In genomic region chr14:95268350-95268749, GRCh38 we compare ENCODE assay signal across 18 cellular contexts. TPM values are rescaled to one million over a fixed set of nuclear protein-coding genes. Genes with fewer than 3 reads are reported as not detected.
DNase-seq lines count a peak whose midpoint lies in the region; ATAC-seq, FAIRE-seq and TF ChIP-seq lines count a peak whose summit lies in the region.
"Had no signal": no experiment of that assay in that cellular context is flagged by ENCODE, and none has a peak within 500 bp of the region (broad histone marks: within the 10 kb centered on the region; RNA-seq: fewer than 3 reads in every experiment).

No MANE protein-coding gene starts in this region.

- H3K36me3 Mint-ChIP-seq in activated T-cell treated with anti-CD3 and anti-CD28 coated beads, Interleukin-2, amount 50 U/mL, for 4 hours (ENCODE audit: insufficient read depth) = no peaks in the 10 kb centered on the region
- H3K36me3 Mint-ChIP-seq in stimulated activated memory B cell treated with anti-CD40 and anti-IgM and Interleukin-4, amounts not matched to agents 10 μg/mL and 1 μg/mL and 100 μg/mL, for 72 hours = peaks cover 7% of the 10 kb centered on the region
- H3K36me3 Mint-ChIP-seq: IgD-negative memory B cell had no signal

- H3K4me1 Mint-ChIP-seq in activated T-cell treated with anti-CD3 and anti-CD28 coated beads, Interleukin-2, amount 50 U/mL, for 4 hours (ENCODE audit: low read depth) = peaks cover 31% of the 10 kb centered on the region
- H3K4me1 Mint-ChIP-seq in stimulated activated memory B cell treated with anti-CD40 and anti-IgM and Interleukin-4, amounts not matched to agents 10 μg/mL and 1 μg/mL and 100 μg/mL, for 72 hours = peaks cover 47% of the 10 kb centered on the region

- no peaks in the 10 kb centered on the region for H3K27me3 Mint-ChIP-seq in activated T-cell treated with anti-CD3 and anti-CD28 coated beads, Interleukin-2, amount 50 U/mL, for 4 hours (ENCODE audit: low read depth)
- no peaks in the 10 kb centered on the region for H3K27me3 Mint-ChIP-seq in stimulated activated memory B cell treated with anti-CD40 and anti-IgM and Interleukin-4, amounts not matched to agents 10 μg/mL and 1 μg/mL and 100 μg/mL, for 72 hours
- H3K27me3 Mint-ChIP-seq: CD4-positive, alpha-beta T cell had no signal

- ATAC-seq in activated T-cell treated with anti-CD3 and anti-CD28 coated beads, Interleukin-2, amount 50 U/mL, for 4 hours = peak; percentile 27 to 35
- ATAC-seq in stimulated activated memory B cell treated with anti-CD40 and anti-IgM and Interleukin-4, amounts not matched to agents 10 μg/mL and 1 μg/mL and 100 μg/mL, for 72 hours = no peak

- peak; percentile 62 for FAIRE-seq in GM12891 (lab: Jason Lieb, UNC)

- no peaks in the 10 kb centered on the region for H3K9me3 Mint-ChIP-seq in activated T-cell treated with anti-CD3 and anti-CD28 coated beads, Interleukin-2, amount 50 U/mL, for 4 hours
- H3K9me3 Mint-ChIP-seq in stimulated activated memory B cell treated with anti-CD40 and anti-IgM and Interleukin-4, amounts not matched to agents 10 μg/mL and 1 μg/mL and 100 μg/mL, for 72 hours = peaks cover 3% of the 10 kb centered on the region
- H3K9me3 Mint-ChIP-seq: CD4-positive, alpha-beta T cell had no signal

- no peak for DNase-seq in activated T-cell treated with anti-CD3 and anti-CD28 coated beads, Interleukin-2, amount 50 U/mL, for 4 hours
- no peak for DNase-seq in activated T-cell treated with anti-CD3 and anti-CD28 coated beads for 4 hours
- DNase-seq in GM12891 (ENCODE audit: insufficient read length, low spot score) = no peak
- DNase-seq in activated CD8-positive, alpha-beta memory T cell treated with anti-CD3 and anti-CD28 coated beads, Interleukin-2, amount 50 U/mL, for 48 hours = peak; percentile 46
- no peak for DNase-seq in NCI-H1694 treated with DMSO at 0.1 percent for 48 hours (lab: John Stamatoyannopoulos, UW)
- DNase-seq in A172 (ENCODE audit: low spot score) = no peak
- no peak for DNase-seq in HuH-7.5 (ENCODE audit: low spot score)
- DNase-seq: AML-193; CD4-positive, alpha-beta T cell; GF-D8; H7; NCI-H1417 treated with DMSO at 0.1 percent for 48 hours; NCI-H2029 treated with DMSO at 0.1 percent for 48 hours; NCI-H510A; NCI-H82; Right ventricle myocardium superior had no signal

- H3K4me3 Mint-ChIP-seq in activated T-cell treated with anti-CD3 and anti-CD28 coated beads, Interleukin-2, amount 50 U/mL, for 4 hours = no peak overlapping the region
- H3K4me3 Mint-ChIP-seq in stimulated activated memory B cell treated with anti-CD40 and anti-IgM and Interleukin-4, amounts not matched to agents 10 μg/mL and 1 μg/mL and 100 μg/mL, for 72 hours = no peak overlapping the region
- H3K4me3 Mint-ChIP-seq: CD4-positive, alpha-beta T cell; IgD-negative memory B cell had no signal

- peak overlapping the region; percentile 93 for H3K27ac Mint-ChIP-seq in stimulated activated memory B cell treated with anti-CD40 and anti-IgM and Interleukin-4, amounts not matched to agents 10 μg/mL and 1 μg/mL and 100 μg/mL, for 72 hours
- H3K27ac Mint-ChIP-seq: CD4-positive, alpha-beta T cell; IgD-negative memory B cell had no signal

- no peak for TF ChIP-seq POLR2A in GM12891 (IDR thresholded peaks at IDR 0.05; ENCODE audit: low read depth, low read length)

TF ChIP-seq in GM12891, 5 proteins besides CTCF, POLR2A, EP300 and RAD21:
- TF ChIP-seq SPI1 (IDR thresholded peaks at IDR 0.05; ENCODE audit: low read depth, low read length) = 0 out of 2 replicates have a peak, but pooled peaks have one; percentile 4
- no peak for TF ChIP-seq PAX5 (IDR thresholded peaks at IDR 0.05; ENCODE audit: insufficient read depth, low read length, severe bottlenecking)
TF ChIP-seq in GM12891: peak in this region for 1.

RNA-seq across cellular contexts. Expression of gene CLMN, which starts 51.4 kb away (rescaled TPM):
- 1 to 10 TPM in 1 of 3 donors, under 1 TPM in 2; 0.71 to 1.3 (median 0.71) TPM for total RNA-seq in activated T-cell treated with anti-CD3 and anti-CD28 coated beads, Interleukin-2, amount 50 U/mL, for 4 hours
- polyA plus RNA-seq in GM12891 (2012; ENCODE audit: low read depth, missing spikeins) = 15.1 TPM
- 1.5 and 1.8 TPM in 2 replicates for total RNA-seq in A172 (2014; rRNA removed; shearing (Covaris generic))
